8 cellular contexts compared by ENCODE assay signal in the genomic region with DNA sequence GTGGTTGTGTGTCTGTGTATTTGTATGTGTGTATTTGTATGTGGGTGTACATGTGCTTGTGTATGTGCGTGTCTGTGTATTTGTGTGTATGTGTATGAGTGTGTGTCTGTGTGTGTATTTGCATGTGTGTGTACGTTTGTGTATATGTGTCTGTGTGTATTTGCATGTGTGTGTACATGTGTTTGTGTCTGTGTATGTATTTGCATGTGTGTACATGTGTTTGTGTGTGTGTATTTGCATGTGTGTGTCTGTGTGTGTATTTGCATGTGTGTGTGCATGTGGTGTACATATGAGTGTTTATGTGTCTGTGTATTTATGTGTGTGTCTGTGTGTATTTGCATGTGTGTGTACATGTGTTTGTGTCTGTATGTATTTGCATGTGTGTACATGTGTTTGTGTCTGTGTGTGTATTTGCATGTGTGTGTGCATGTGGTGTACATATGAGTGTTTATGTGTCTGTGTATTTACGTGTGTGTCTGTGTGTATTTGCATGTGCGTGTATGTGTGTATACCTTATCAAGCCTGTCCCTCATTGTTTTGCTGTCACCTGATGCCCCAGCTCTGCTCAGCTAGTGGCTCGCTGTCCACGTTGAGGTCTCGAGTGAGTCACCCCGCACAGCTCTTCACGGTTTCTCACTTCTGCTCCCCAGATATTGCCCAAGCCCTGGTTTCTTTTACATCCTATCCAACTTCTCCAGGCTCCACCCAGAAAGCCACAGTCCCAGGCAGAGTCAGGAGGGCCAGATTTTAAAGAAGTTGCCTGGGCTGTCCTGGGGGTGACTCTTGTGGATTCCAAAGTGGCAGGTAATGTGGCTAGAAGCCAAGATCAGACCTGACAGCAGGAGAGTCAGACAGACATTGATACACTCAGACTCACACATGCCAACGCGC.
DNase-seq lines count a peak whose midpoint lies in the region.

No MANE protein-coding gene starts in this region.

- DNase-seq in AG08395 (ENCODE audit: low spot score) (peak; percentile 86), HK-2 (ENCODE audit: unreplicated experiment) (peak; percentile 62), T1000 (lab: John Stamatoyannopoulos, UW) (peak; percentile 53), iris pigment epithelial cell (ENCODE audit: low read depth) (peak; percentile 92), DMS153 treated with DMSO at 0.1 percent for 48 hours (lab: John Stamatoyannopoulos, UW; ENCODE audit: unreplicated experiment) (no peak), COLO829 (ENCODE audit: low spot score) (no peak)
- DNase-seq in activated CD4-positive, CD25-positive, alpha-beta regulatory T cell treated with anti-CD3 and anti-CD28 coated beads, Interleukin-2, amount 50 U/mL, for 72 hours: no peak
- DNase-seq in stimulated activated CD4-positive, alpha-beta T cell treated with anti-CD3 and anti-CD28 coated beads, Interleukin-1b, Interleukin-23, amount 100 ng/mL, for 48 hours: no peak

Comparison
In these comparisons a context has a peak if more than half of its experiments do, and no peak if none do; other contexts are left out.
1. DNase-seq: peak in AG08395 (single experiment), HK-2 (single experiment), T1000 (single experiment) and iris pigment epithelial cell (single experiment); none in DMS153 treated with DMSO at 0.1 percent for 48 hours (single experiment), activated CD4-positive, CD25-positive, alpha-beta regulatory T cell treated with anti-CD3 and anti-CD28 coated beads, Interleukin-2, amount 50 U/mL, for 72 hours (single experiment), stimulated activated CD4-positive, alpha-beta T cell treated with anti-CD3 and anti-CD28 coated beads, Interleukin-1b, Interleukin-23, amount 100 ng/mL, for 48 hours (single experiment) and COLO829 (single experiment).